In genomic region chr2:232523682-232524597, GRCh38 we compare ENCODE assay signal across 9 cellular contexts. TPM values are rescaled to one million over a fixed set of nuclear protein-coding genes. Genes with fewer than 3 reads are reported as not detected.
DNase-seq lines count a peak whose midpoint lies in the region; ATAC-seq, FAIRE-seq and TF ChIP-seq lines count a peak whose summit lies in the region.
"Had no signal": no experiment of that assay in that cellular context is flagged by ENCODE, and none has a peak within 500 bp of the region (broad histone marks: within the 10 kb centered on the region; RNA-seq: fewer than 3 reads in every experiment).

No MANE protein-coding gene starts in this region.

- POLR2A ChIA-PET in activated CD4-positive, alpha-beta T cell treated with anti-CD3 and anti-CD28 coated beads, Interleukin-2, amount 10 ng/mL, durations not matched to agents 7 days and 5 days (lab: Charles Lee): no interaction called here

- 0 to 1% methylated on average over 2 to 74 of the region's 75 CpGs for WGBS in testis, 2 donors

- peak overlapping the region; percentile 82 for H3K9ac ChIP-seq in NT2/D1 (ENCODE audit: insufficient read length, low read depth)

- H3K4me1 ChIP-seq in NT2/D1 (ENCODE audit: insufficient read depth, insufficient read length) (peaks cover 24% of the 10 kb centered on the region), left lung (peaks cover 12 to 28% of the 10 kb centered on the region in 2 donors), testis (peaks cover 8% of the 10 kb centered on the region)

- intact Hi-C loops in left lung (cut with DNase I) (loop anchor here in 1 of 2 donors (5.0 to 10.0 kb wide), 2 partner anchors 72 to 619 kb away; no protein-coding TSS in a partner anchor), testis (cut with DNase I; ENCODE audit: low total_unique reads) (no loop called here)

- H3K4me3 ChIP-seq in NT2/D1 (ENCODE audit: insufficient read length, low read depth) (peak overlapping the region; percentile 43), bronchial epithelial cell (ENCODE audit: low read depth, low read length) (peak overlapping the region; percentile 6), left lung (peak overlapping the region in 1 of 2 donors; percentile 5), testis (peak overlapping the region; percentile 21 to 32)

- no peaks in the 10 kb centered on the region for H3K9me3 Mint-ChIP-seq in activated CD4-positive, alpha-beta T cell treated with anti-CD3 and anti-CD28 coated beads, Interleukin-2, amount 10 ng/mL, durations not matched to agents 7 days and 5 days

- no peak overlapping the region for H3K27ac ChIP-seq in left lung
- H3K27ac ChIP-seq in testis: no peak overlapping the region
- H3K27ac ChIP-seq: adrenal gland had no signal

- H3K9me3 ChIP-seq in NT2/D1 (ENCODE audit: insufficient read depth, low read length) (no peaks in the 10 kb centered on the region), left lung (no peaks in the 10 kb centered on the region), testis (no peaks in the 10 kb centered on the region)
- H3K9me3 ChIP-seq: adrenal gland had no signal

- H3K4me3 Mint-ChIP-seq in activated CD4-positive, alpha-beta T cell treated with anti-CD3 and anti-CD28 coated beads, Interleukin-2, amount 10 ng/mL, durations not matched to agents 7 days and 5 days: no peak overlapping the region

- H3K27me3 Mint-ChIP-seq in activated CD4-positive, alpha-beta T cell treated with anti-CD3 and anti-CD28 coated beads, Interleukin-2, amount 10 ng/mL, durations not matched to agents 7 days and 5 days: peaks cover 17% of the 10 kb centered on the region

- peaks cover 60% of the 10 kb centered on the region for H3K27me3 ChIP-seq in NT2/D1 (ENCODE audit: insufficient read depth, insufficient read length)
- peaks cover 32% of the 10 kb centered on the region for H3K27me3 ChIP-seq in bronchial epithelial cell (ENCODE audit: control insufficient read depth, insufficient read depth, low read length)
- H3K27me3 ChIP-seq in left lung: peaks cover 45 to 95% of the 10 kb centered on the region in 2 donors
- H3K27me3 ChIP-seq in testis: no peaks in the 10 kb centered on the region

- CTCF ChIA-PET in activated CD4-positive, alpha-beta T cell treated with anti-CD3 and anti-CD28 coated beads, Interleukin-2, amount 10 ng/mL, durations not matched to agents 7 days and 5 days (lab: Charles Lee): interaction anchor here (1.1 to 1.3 kb wide), 2 partner anchors 8 to 24 kb away, joined by 3 read pairs; no protein-coding TSS in a partner anchor

- no peak for TF ChIP-seq POLR2A in testis (IDR thresholded peaks at IDR 0.05)

- H3K4me1 Mint-ChIP-seq in activated CD4-positive, alpha-beta T cell treated with anti-CD3 and anti-CD28 coated beads, Interleukin-2, amount 10 ng/mL, durations not matched to agents 7 days and 5 days: peaks cover 16% of the 10 kb centered on the region

- FAIRE-seq in bronchial epithelial cell (lab: Jason Lieb, UNC): no peak

- no peaks in the 10 kb centered on the region for H3K36me3 Mint-ChIP-seq in activated CD4-positive, alpha-beta T cell treated with anti-CD3 and anti-CD28 coated beads, Interleukin-2, amount 10 ng/mL, durations not matched to agents 7 days and 5 days (ENCODE audit: low read depth)

- ATAC-seq in left lung: peak; percentile 22

- no peak overlapping the region for H3K27ac Mint-ChIP-seq in activated CD4-positive, alpha-beta T cell treated with anti-CD3 and anti-CD28 coated beads, Interleukin-2, amount 10 ng/mL, durations not matched to agents 7 days and 5 days

- peak; percentile 23 for DNase-seq in activated CD4-positive, alpha-beta T cell treated with anti-CD3 and anti-CD28 coated beads, Interleukin-2, amount 10 ng/mL, durations not matched to agents 7 days and 5 days
- no peak for DNase-seq in activated CD4-positive, alpha-beta T cell treated with anti-CD3 and anti-CD28 coated beads, Interleukin-2, amount 50 U/mL, for 1 hour
- peak; percentile 82 for DNase-seq in NT2/D1 (ENCODE audit: low read depth, low spot score)
- peak; percentile 22 for DNase-seq in bronchial epithelial cell (ENCODE audit: low read depth)
- DNase-seq in left lung: peak in 1 of 2 donors; percentile 80
- DNase-seq in testis: peak; percentile 43
- DNase-seq in NCI-H2029 (lab: John Stamatoyannopoulos, UW): no peak
- no peak for DNase-seq in cerebellar nuclear complex (lab: John Stamatoyannopoulos, UW)

- TF ChIP-seq CTCF in bronchial epithelial cell (IDR thresholded peaks at IDR 0.05; ENCODE audit: insufficient read depth, low read length, severe bottlenecking) (peak; percentile 30), left lung (IDR thresholded peaks at IDR 0.05) (no peak), testis (IDR thresholded peaks at IDR 0.05) (peak in 1 of 3 experiments; percentile 5)

- H3K36me3 ChIP-seq in NT2/D1 (ENCODE audit: insufficient read depth, insufficient read length, low read length) (no peaks in the 10 kb centered on the region), bronchial epithelial cell (ENCODE audit: control insufficient read depth, insufficient read depth, low read length) (no peaks in the 10 kb centered on the region), left lung (no peaks in the 10 kb centered on the region), testis (ENCODE audit: low read depth, missing control alignments) (no peaks in the 10 kb centered on the region)
- H3K36me3 ChIP-seq: adrenal gland had no signal

RNA-seq across cellular contexts. Expression of gene CHRND, which starts 2.0 kb away (rescaled TPM):
- total RNA-seq in activated CD4-positive, alpha-beta T cell treated with anti-CD3 and anti-CD28 coated beads, Interleukin-2, amount 10 ng/mL, durations not matched to agents 7 days and 5 days: not detected
- not detected in 2 replicates for total RNA-seq in bronchial epithelial cell
- total RNA-seq in left lung: not detected
- total RNA-seq in testis: under 1 TPM; 0.16 to 0.56 TPM
- polyA plus RNA-seq in testis (ENCODE audit: insufficient read depth, low read depth, low replicate concordance): 0.63 TPM

RNA-seq across cellular contexts. Expression of gene PRSS56, which starts 3.8 kb away (rescaled TPM):
- total RNA-seq in activated CD4-positive, alpha-beta T cell treated with anti-CD3 and anti-CD28 coated beads, Interleukin-2, amount 10 ng/mL, durations not matched to agents 7 days and 5 days: not detected
- not detected in 2 replicates for total RNA-seq in bronchial epithelial cell
- not detected for total RNA-seq in left lung
- total RNA-seq in testis: 1 to 10 TPM in 1 of 2 donors, under 1 TPM in 1; 0.87 to 1.2 TPM
- polyA plus RNA-seq in testis (ENCODE audit: insufficient read depth, low read depth, low replicate concordance): 0.86 TPM

RNA-seq across cellular contexts. Expression of gene CHRNG, which starts 15.6 kb away (rescaled TPM):
- not detected for total RNA-seq in activated CD4-positive, alpha-beta T cell treated with anti-CD3 and anti-CD28 coated beads, Interleukin-2, amount 10 ng/mL, durations not matched to agents 7 days and 5 days
- total RNA-seq in bronchial epithelial cell (not detected in 2 replicates), left lung (not detected), testis (not detected)
- 0.26 TPM for polyA plus RNA-seq in testis (ENCODE audit: insufficient read depth, low read depth, low replicate concordance)
- total RNA-seq: adrenal gland had no signal

RNA-seq across cellular contexts. Expression of gene TIGD1, which starts 26.4 kb away (rescaled TPM):
- total RNA-seq in activated CD4-positive, alpha-beta T cell treated with anti-CD3 and anti-CD28 coated beads, Interleukin-2, amount 10 ng/mL, durations not matched to agents 7 days and 5 days: 10 to 100 TPM in 1 of 2 experiments, 1 to 10 TPM in 1; 8.7 to 10.4 TPM
- total RNA-seq in bronchial epithelial cell: 1.1 and 1.5 TPM in 2 replicates
- total RNA-seq in left lung: 1 to 10 TPM; 3.7 to 3.8 TPM
- 1 to 10 TPM; 9.2 to 9.4 TPM for total RNA-seq in testis
- 6.8 TPM for polyA plus RNA-seq in testis (ENCODE audit: insufficient read depth, low read depth, low replicate concordance)

RNA-seq across cellular contexts. Expression of gene EIF4E2, which starts 26.5 kb away (rescaled TPM):
- 10 to 100 TPM; 68.1 to 76.4 TPM for total RNA-seq in activated CD4-positive, alpha-beta T cell treated with anti-CD3 and anti-CD28 coated beads, Interleukin-2, amount 10 ng/mL, durations not matched to agents 7 days and 5 days
- total RNA-seq in bronchial epithelial cell: 45.3 and 89.0 TPM in 2 replicates
- total RNA-seq in left lung: 10 to 100 TPM; 67.4 to 71.1 TPM
- 10 to 100 TPM; 56.3 to 67.5 TPM for total RNA-seq in testis
- polyA plus RNA-seq in testis (ENCODE audit: insufficient read depth, low read depth, low replicate concordance): 93.5 TPM

Comparison
In these comparisons a context has a peak if more than half of its experiments do, and no peak if none do; other contexts are left out.
1. DNase-seq: peak in activated CD4-positive, alpha-beta T cell treated with anti-CD3 and anti-CD28 coated beads, Interleukin-2, amount 10 ng/mL, durations not matched to agents 7 days and 5 days (single experiment), NT2/D1 (single experiment), bronchial epithelial cell (single experiment) and testis (single experiment); none in activated CD4-positive, alpha-beta T cell treated with anti-CD3 and anti-CD28 coated beads, Interleukin-2, amount 50 U/mL, for 1 hour (single experiment), NCI-H2029 (single experiment) and cerebellar nuclear complex (0 of 2).